In genomic region chr7:6589829-6590644, GRCh38 we compare ENCODE assay signal across 1 cellular context.
TF ChIP-seq lines count a peak whose summit lies in the region.

INTS15 (plus strand) TSS chr7:6590021; CDS start chr7:6590284, 263 bp downstream.

TF ChIP-seq in HepG2, 621 proteins besides CTCF, POLR2A, EP300 and RAD21 (continued from another document and continues in another):
- TF ChIP-seq HBP1 (CRISPR knock-in tag; IDR thresholded peaks at IDR 0.05; ENCODE audit: low read depth), result 0 out of 2 replicates have a peak, but pooled peaks have one; percentile 13
- TF ChIP-seq SNAPC4 (CRISPR knock-in tag; IDR thresholded peaks at IDR 0.05), result no peak
- TF ChIP-seq PHB2 (IDR thresholded peaks at IDR 0.05; ENCODE audit: partially characterized antibody), result no peak
- TF ChIP-seq HNF1B (CRISPR knock-in tag; IDR thresholded peaks at IDR 0.05), result no peak
- TF ChIP-seq ZC3H4 (CRISPR knock-in tag; IDR thresholded peaks at IDR 0.05; ENCODE audit: borderline replicate concordance), result no peak
- no peak for TF ChIP-seq CBX2 (IDR thresholded peaks at IDR 0.05; ENCODE audit: low read depth, low read length)
- no peak for TF ChIP-seq CBX2 (CRISPR knock-in tag; IDR thresholded peaks at IDR 0.05; ENCODE audit: low read depth)
- TF ChIP-seq SPEN (CRISPR knock-in tag; IDR thresholded peaks at IDR 0.05; ENCODE audit: low read depth), result peak; percentile 75; the same call in 1 of the 2 replicates
- no peak for TF ChIP-seq ZNF362 (CRISPR knock-in tag; IDR thresholded peaks at IDR 0.05; ENCODE audit: borderline replicate concordance)
- no peak for TF ChIP-seq ZGPAT (CRISPR knock-in tag; IDR thresholded peaks at IDR 0.05)
- TF ChIP-seq SRF (IDR thresholded peaks at IDR 0.05; ENCODE audit: low read depth, low read length), result peak; percentile 20; the same call in 1 of the 2 replicates
- TF ChIP-seq RELA (CRISPR knock-in tag; IDR thresholded peaks at IDR 0.05), result no peak
- TF ChIP-seq ZNF850 (CRISPR knock-in tag; conservative IDR thresholded peaks at IDR 0.05), result no peak
- no peak for TF ChIP-seq NR0B2 (CRISPR knock-in tag; IDR thresholded peaks at IDR 0.05)
- TF ChIP-seq GMEB2 (CRISPR knock-in tag; IDR thresholded peaks at IDR 0.05; ENCODE audit: low read depth), result no peak
- TF ChIP-seq SSRP1 (CRISPR knock-in tag; IDR thresholded peaks at IDR 0.05), result no peak
- TF ChIP-seq ZNF772 (CRISPR knock-in tag; IDR thresholded peaks at IDR 0.05), result no peak
- peak; percentile 95 for TF ChIP-seq ZFX (CRISPR knock-in tag; IDR thresholded peaks at IDR 0.05; ENCODE audit: low read depth)
- peak; percentile 27; the same call in 1 of the 2 replicates for TF ChIP-seq KAT8 (CRISPR knock-in tag; IDR thresholded peaks at IDR 0.05)
- TF ChIP-seq FOXM1 (CRISPR knock-in tag; IDR thresholded peaks at IDR 0.05), result no peak
- TF ChIP-seq IKZF5 (CRISPR knock-in tag; IDR thresholded peaks at IDR 0.05), result no peak
- no peak for TF ChIP-seq PPARG (CRISPR knock-in tag; conservative IDR thresholded peaks at IDR 0.05)
- TF ChIP-seq PRMT3 (CRISPR knock-in tag; IDR thresholded peaks at IDR 0.05; ENCODE audit: borderline replicate concordance, low read depth), result 0 out of 2 replicates have a peak, but pooled peaks have one; percentile 29
- peak; percentile 37; the same call in 1 of the 2 replicates for TF ChIP-seq ZBTB7A (CRISPR knock-in tag; IDR thresholded peaks at IDR 0.05)
- TF ChIP-seq CSRNP1 (CRISPR knock-in tag; IDR thresholded peaks at IDR 0.05), result no peak
- 0 out of 2 replicates have a peak, but pooled peaks have one; percentile 19 for TF ChIP-seq REPIN1 (CRISPR knock-in tag; IDR thresholded peaks at IDR 0.05; ENCODE audit: borderline replicate concordance, low read depth)
- TF ChIP-seq NR2F6 (IDR thresholded peaks at IDR 0.05), result no peak
- TF ChIP-seq NR2F6 (CRISPR knock-in tag; IDR thresholded peaks at IDR 0.05), result 0 out of 2 replicates have a peak, but pooled peaks have one; percentile 10
- no peak for TF ChIP-seq ZNF17 (CRISPR knock-in tag; IDR thresholded peaks at IDR 0.05)
- TF ChIP-seq ZNF274 (CRISPR knock-in tag; IDR thresholded peaks at IDR 0.05), result no peak
- TF ChIP-seq IRF1 (CRISPR knock-in tag; IDR thresholded peaks at IDR 0.05; ENCODE audit: low read depth), result no peak
- no peak for TF ChIP-seq ZNF3 (CRISPR knock-in tag; IDR thresholded peaks at IDR 0.05)
- TF ChIP-seq ARNT (IDR thresholded peaks at IDR 0.05), result no peak
- TF ChIP-seq SRSF1 (optimal IDR thresholded peaks at IDR 0.05; ENCODE audit: low read depth, low read length), result no peak
- TF ChIP-seq NCOA5 (CRISPR knock-in tag; IDR thresholded peaks at IDR 0.05), result no peak
- TF ChIP-seq SMC3 (IDR thresholded peaks at IDR 0.05; ENCODE audit: low read length), result no peak; the same call in 1 of the 2 replicates
- no peak for TF ChIP-seq PREB (CRISPR knock-in tag; IDR thresholded peaks at IDR 0.05)
- no peak for TF ChIP-seq ZNF597 (CRISPR knock-in tag; IDR thresholded peaks at IDR 0.05)
- TF ChIP-seq ZNF317 (CRISPR knock-in tag; IDR thresholded peaks at IDR 0.05), result no peak
